ENCODE assay signal across 18 cellular contexts in the genomic region with DNA sequence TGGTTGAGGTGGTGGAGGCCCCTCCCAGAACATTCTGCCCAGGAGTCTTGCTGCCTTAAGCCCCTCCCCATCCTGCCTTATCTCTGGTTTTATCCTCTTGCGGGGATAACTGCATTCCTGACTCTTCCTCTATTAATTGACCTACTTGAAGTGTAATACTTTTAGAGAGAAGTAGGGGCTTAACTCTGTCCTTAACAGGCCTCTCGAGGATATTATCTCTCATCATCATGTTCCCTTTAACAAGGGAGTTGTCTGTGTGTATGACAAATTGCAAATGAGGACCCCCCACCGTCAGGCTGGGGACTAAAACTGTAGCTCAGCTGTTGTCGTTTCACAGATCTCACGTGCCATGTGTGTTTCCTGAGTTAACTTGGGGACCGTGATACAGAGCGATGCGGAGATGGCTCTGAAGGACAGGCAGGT.
DNase-seq lines count a peak whose midpoint lies in the region; ATAC-seq and TF ChIP-seq lines count a peak whose summit lies in the region.
"Had no signal": no experiment of that assay in that cellular context is flagged by ENCODE, and none has a peak within 500 bp of the region (broad histone marks: within the 10 kb centered on the region; RNA-seq: fewer than 3 reads in every experiment).

No MANE protein-coding gene starts in this region.

- no peak overlapping the region for H3K9ac ChIP-seq in mesendoderm (ENCODE audit: low read length)
- H3K9ac ChIP-seq: KMS-11 had no signal

- H3K27ac ChIP-seq in mesendoderm (ENCODE audit: low read depth, low read length) (no peak overlapping the region), thyroid gland (no peak overlapping the region)
- H3K27ac ChIP-seq: C4-2B, colonic mucosa, KMS-11, uterus had no signal

- H2BK120ac ChIP-seq in mesendoderm (ENCODE audit: low read depth, low read length) = no peak overlapping the region

- no peak overlapping the region for H3K4ac ChIP-seq in mesendoderm (ENCODE audit: low read depth, low read length)

- H3K9me3 ChIP-seq in thyroid gland = no peaks in the 10 kb centered on the region
- H3K9me3 ChIP-seq: colonic mucosa, uterus had no signal

- no peak for DNase-seq in activated CD4-positive, alpha-beta T cell treated with anti-CD3 and anti-CD28 coated beads for 36 hours
- no peak for DNase-seq in activated CD4-positive, alpha-beta T cell treated with anti-CD3 and anti-CD28 coated beads for 48 hours
- DNase-seq in HFFc6 (no peak), mesendoderm (peak; percentile 90), thyroid gland (no peak), GM19238 (ENCODE audit: insufficient read length, low spot score) (no peak)
- no peak for DNase-seq in activated T-helper 2 cell treated with anti-CD3 and anti-CD28 coated beads, Interferon-gamma antibody, Interleukin-2, Interleukin-4, amounts not matched to agents 10 μg/mL and 5 μg/mL and 100 μg/mL, durations not matched to agents 14 hours and 24 hours and 36 hours (ENCODE audit: low spot score)
- DNase-seq: activated CD4-positive, CD25-positive, alpha-beta regulatory T cell; colonic mucosa; DMS79 treated with DMSO at 0.1 percent for 48 hours; NCI-H1417 treated with DMSO at 0.1 percent for 48 hours; NK-92 treated with Interleukin-12 subunit alpha and Interleukin-12 subunit beta, amount 100 ng/mL, for 24 hours; stimulated activated naive CD4-positive, alpha-beta T cell treated with Interleukin-2 at 50 U/mL for 16 hours; uterus had no signal

- H3K4me1 ChIP-seq in mesendoderm (ENCODE audit: control insufficient read depth, low read depth, low read length) (peaks cover 17% of the 10 kb centered on the region), thyroid gland (peaks cover 0 to 14% of the 10 kb centered on the region in 2 donors)
- H3K4me1 ChIP-seq: colonic mucosa, uterus had no signal

- no peak overlapping the region for H2AK5ac ChIP-seq in mesendoderm (ENCODE audit: low read length)

- intact Hi-C loops in activated CD4-positive, alpha-beta T cell treated with anti-CD3 and anti-CD28 coated beads for 36 hours (cut with DNase I, micrococcal nuclease) = no loop called here
- intact Hi-C loops in activated T-helper 2 cell treated with anti-CD3 and anti-CD28 coated beads, Interferon-gamma antibody, Interleukin-2, Interleukin-4, amounts not matched to agents 10 μg/mL and 5 μg/mL and 100 μg/mL, durations not matched to agents 14 hours and 24 hours and 36 hours (cut with micrococcal nuclease) = no loop called here
- intact Hi-C loops in thyroid gland (cut with DNase I) = no loop called here

- H3K4me2 ChIP-seq in mesendoderm (ENCODE audit: low read length) = no peak overlapping the region
- H3K4me2 ChIP-seq: KMS-11 had no signal

- H3K79me2 ChIP-seq in mesendoderm (ENCODE audit: control insufficient read depth, insufficient read depth, low read length) = peaks cover 20% of the 10 kb centered on the region

- no peak for TF ChIP-seq POLR2A in thyroid gland (IDR thresholded peaks at IDR 0.05)

- no peak overlapping the region for H4K5ac ChIP-seq in mesendoderm (ENCODE audit: low read length)

- H3K4me3 ChIP-seq in mesendoderm (ENCODE audit: low read length) = no peak overlapping the region
- no peak overlapping the region for H3K4me3 ChIP-seq in thyroid gland (replicated peaks in 1 of 3)
- H3K4me3 ChIP-seq: colonic mucosa, uterus had no signal

- H3K4me3 Mint-ChIP-seq in activated CD4-positive, alpha-beta T cell treated with anti-CD3 and anti-CD28 coated beads for 36 hours = no peak overlapping the region
- no peak overlapping the region for H3K4me3 Mint-ChIP-seq in HFFc6
- no peak overlapping the region for H3K4me3 Mint-ChIP-seq in activated T-helper 2 cell treated with anti-CD3 and anti-CD28 coated beads, Interferon-gamma antibody, Interleukin-2, Interleukin-4, amounts not matched to agents 10 μg/mL and 5 μg/mL and 100 μg/mL, durations not matched to agents 14 hours and 24 hours and 36 hours (ENCODE audit: low read depth)

- H3K4me1 Mint-ChIP-seq in activated CD4-positive, alpha-beta T cell treated with anti-CD3 and anti-CD28 coated beads for 36 hours = peaks cover 66% of the 10 kb centered on the region
- H3K4me1 Mint-ChIP-seq in HFFc6 (ENCODE audit: low read depth) = peaks cover 53% of the 10 kb centered on the region
- H3K4me1 Mint-ChIP-seq in activated T-helper 2 cell treated with anti-CD3 and anti-CD28 coated beads, Interferon-gamma antibody, Interleukin-2, Interleukin-4, amounts not matched to agents 10 μg/mL and 5 μg/mL and 100 μg/mL, durations not matched to agents 14 hours and 24 hours and 36 hours (ENCODE audit: low read depth) = peaks cover 59% of the 10 kb centered on the region

- peak overlapping the region; percentile 69 for H3K27ac Mint-ChIP-seq in activated CD4-positive, alpha-beta T cell treated with anti-CD3 and anti-CD28 coated beads for 36 hours
- H3K27ac Mint-ChIP-seq in HFFc6 = peak overlapping the region; percentile 33; the same call in 1 of the 2 replicates
- H3K27ac Mint-ChIP-seq in activated T-helper 2 cell treated with anti-CD3 and anti-CD28 coated beads, Interferon-gamma antibody, Interleukin-2, Interleukin-4, amounts not matched to agents 10 μg/mL and 5 μg/mL and 100 μg/mL, durations not matched to agents 14 hours and 24 hours and 36 hours = peak overlapping the region; percentile 66

- no peak for ATAC-seq in activated CD4-positive, alpha-beta T cell treated with anti-CD3 and anti-CD28 coated beads for 36 hours
- no peak for ATAC-seq in GM19035 (IDR thresholded peaks at IDR 0.05; ENCODE audit: unreplicated experiment)

- TF ChIP-seq CTCF in HFFc6 (IDR thresholded peaks at IDR 0.05) (no peak), thyroid gland (IDR thresholded peaks at IDR 0.05) (no peak)

- H3K18ac ChIP-seq in mesendoderm (ENCODE audit: low read length) = no peak overlapping the region

- no peak overlapping the region for H3K56ac ChIP-seq in mesendoderm (ENCODE audit: low read length)

- H4K8ac ChIP-seq in mesendoderm (ENCODE audit: low read depth, low read length) = no peak overlapping the region

- H2BK15ac ChIP-seq in mesendoderm (replicated peaks; ENCODE audit: low read depth) = no peak overlapping the region

- peaks cover 36% of the 10 kb centered on the region for H3K79me1 ChIP-seq in mesendoderm (ENCODE audit: low read length)

- H2BK5ac ChIP-seq in mesendoderm (ENCODE audit: low read length) = no peak overlapping the region

- peaks cover 39% of the 10 kb centered on the region for H3K36me3 Mint-ChIP-seq in activated CD4-positive, alpha-beta T cell treated with anti-CD3 and anti-CD28 coated beads for 36 hours (ENCODE audit: low read depth)
- H3K36me3 Mint-ChIP-seq in HFFc6 (ENCODE audit: low read depth) = peaks cover 42% of the 10 kb centered on the region
- H3K36me3 Mint-ChIP-seq in activated T-helper 2 cell treated with anti-CD3 and anti-CD28 coated beads, Interferon-gamma antibody, Interleukin-2, Interleukin-4, amounts not matched to agents 10 μg/mL and 5 μg/mL and 100 μg/mL, durations not matched to agents 14 hours and 24 hours and 36 hours (ENCODE audit: low read depth) = peaks cover 44% of the 10 kb centered on the region

- H3K23ac ChIP-seq in mesendoderm (ENCODE audit: low read length) = no peak overlapping the region

- H3K27me3 ChIP-seq in mesendoderm (ENCODE audit: insufficient read depth, low read length, poor library complexity) (no peaks in the 10 kb centered on the region), thyroid gland (no peaks in the 10 kb centered on the region)
- H3K27me3 ChIP-seq: colonic mucosa, uterus had no signal

- CTCF ChIA-PET in activated CD4-positive, alpha-beta T cell treated with anti-CD3 and anti-CD28 coated beads for 36 hours (lab: Charles Lee) = interaction anchor here (0.7 to 1.9 kb wide), 3 partner anchors 8 to 11 kb away, joined by 3 to 8 read pairs (median 5); no protein-coding TSS in a partner anchor

- peaks cover 3% of the 10 kb centered on the region for H3K9me3 Mint-ChIP-seq in activated CD4-positive, alpha-beta T cell treated with anti-CD3 and anti-CD28 coated beads for 36 hours (ENCODE audit: low read depth)
- H3K9me3 Mint-ChIP-seq in HFFc6 = peaks cover 8% of the 10 kb centered on the region
- H3K9me3 Mint-ChIP-seq in activated T-helper 2 cell treated with anti-CD3 and anti-CD28 coated beads, Interferon-gamma antibody, Interleukin-2, Interleukin-4, amounts not matched to agents 10 μg/mL and 5 μg/mL and 100 μg/mL, durations not matched to agents 14 hours and 24 hours and 36 hours = peaks cover 12% of the 10 kb centered on the region

- H3K36me3 ChIP-seq in mesendoderm (ENCODE audit: control insufficient read depth, insufficient read depth, low read length) = no peaks in the 10 kb centered on the region
- H3K36me3 ChIP-seq in thyroid gland = no peaks in the 10 kb centered on the region
- H3K36me3 ChIP-seq: colonic mucosa, uterus had no signal

- POLR2A ChIA-PET in activated CD4-positive, alpha-beta T cell treated with anti-CD3 and anti-CD28 coated beads for 36 hours (lab: Charles Lee) = no interaction called here

- H3K27me3 Mint-ChIP-seq in activated CD4-positive, alpha-beta T cell treated with anti-CD3 and anti-CD28 coated beads for 36 hours = no peaks in the 10 kb centered on the region
- peaks cover 4% of the 10 kb centered on the region for H3K27me3 Mint-ChIP-seq in HFFc6 (ENCODE audit: insufficient read depth)
- H3K27me3 Mint-ChIP-seq in activated T-helper 2 cell treated with anti-CD3 and anti-CD28 coated beads, Interferon-gamma antibody, Interleukin-2, Interleukin-4, amounts not matched to agents 10 μg/mL and 5 μg/mL and 100 μg/mL, durations not matched to agents 14 hours and 24 hours and 36 hours (ENCODE audit: low read depth) = no peaks in the 10 kb centered on the region
- H3K27me3 Mint-ChIP-seq: progenitor cell of endocrine pancreas had no signal

- WGBS in mesendoderm (ENCODE audit: extremely low coverage, insufficient coverage, low lambda C conversion rate) = no CpG with 5 or more reads among the region's 8 CpGs
- WGBS in thyroid gland, 2 donors = 87 to 88% methylated on average over 8 of the region's 8 CpGs
